In the genomic region with DNA sequence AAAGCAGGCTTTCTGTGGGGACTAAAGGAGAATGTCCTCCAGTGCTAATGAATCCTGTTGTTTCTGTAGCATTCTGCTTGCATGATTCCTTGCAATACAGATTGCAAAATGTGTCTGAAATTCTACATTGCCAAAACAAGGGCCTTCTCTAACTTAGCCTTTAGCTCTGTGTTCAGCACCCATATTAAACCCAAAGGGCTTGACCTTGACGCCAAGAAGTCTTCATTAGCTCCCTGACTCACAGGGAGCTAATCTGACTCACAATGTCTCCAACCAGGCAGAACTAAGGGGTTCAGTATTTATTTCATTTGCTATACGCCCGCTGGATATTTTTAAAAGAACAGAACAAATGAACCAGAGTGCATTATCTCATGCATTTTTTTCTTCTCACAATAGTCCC, we compare ENCODE assay signal across 1 cellular context.
TF ChIP-seq lines count a peak whose summit lies in the region.

No MANE protein-coding gene starts in this region.

TF ChIP-seq in HEK293, 187 proteins besides CTCF, POLR2A, EP300 and RAD21 (continued from another document):
- TF ChIP-seq HIC1 (tag by site-specific recombination; IDR thresholded peaks at IDR 0.05) (0 out of 2 replicates have a peak, but pooled peaks have one; percentile 25), ZNF16 (tag by site-specific recombination; IDR thresholded peaks at IDR 0.05; ENCODE audit: low read depth) (no peak), ZNF148 (tag by site-specific recombination; IDR thresholded peaks at IDR 0.05; ENCODE audit: borderline replicate concordance) (no peak), ZNF24 (tag by site-specific recombination; IDR thresholded peaks at IDR 0.05) (no peak)
